ENCODE assay signal across 16 cellular contexts in genomic region chr5:10454591-10455272, GRCh38. TPM values are rescaled to one million over a fixed set of nuclear protein-coding genes. Genes with fewer than 3 reads are reported as not detected.
A peak's percentile ranks its signal among the peaks of the same experiment; 100 is the strongest.
DNase-seq lines count a peak whose midpoint lies in the region; ATAC-seq, FAIRE-seq and TF ChIP-seq lines count a peak whose summit lies in the region.
"Had no signal": no experiment of that assay in that cellular context is flagged by ENCODE, and none has a peak within 500 bp of the region (broad histone marks: within the 10 kb centered on the region; RNA-seq: fewer than 3 reads in every experiment).

No MANE protein-coding gene starts in this region.

- peaks cover 13% of the 10 kb centered on the region for H3F3A ChIP-seq in neural progenitor cell (ENCODE audit: low read depth)

- POLR2A ChIA-PET in Panc1 (lab: Charles Lee) = interaction anchor here (0.7 kb wide), 1 partner anchor 15 kb away, joined by 7 read pairs; no protein-coding TSS in a partner anchor
- POLR2A ChIA-PET in H1 (lab: Charles Lee; ENCODE audit: partially characterized antibody) = no interaction called here
- POLR2A ChIA-PET in activated CD4-positive, alpha-beta memory T cell treated with anti-CD3 and anti-CD28 coated beads, Interleukin-2, amount 10 ng/mL, durations not matched to agents 7 days and 5 days (lab: Charles Lee) = interaction anchor here (1.0 to 1.1 kb wide), 2 partner anchors 102 to 173 kb away, joined by 3 read pairs; partner anchors contain the start of gene MARCHF6

- no peaks in the 10 kb centered on the region for H3K27me3 Mint-ChIP-seq in neural progenitor cell (ENCODE audit: insufficient read depth, low read depth)
- H3K27me3 Mint-ChIP-seq in osteocyte (ENCODE audit: unreplicated experiment) = no peaks in the 10 kb centered on the region
- H3K27me3 Mint-ChIP-seq in activated CD4-positive, alpha-beta memory T cell treated with anti-CD3 and anti-CD28 coated beads, Interleukin-2, amount 10 ng/mL, durations not matched to agents 7 days and 5 days = no peaks in the 10 kb centered on the region
- H3K27me3 Mint-ChIP-seq: stimulated activated naive CD8-positive, alpha-beta T cell treated with anti-CD3 and anti-CD28 coated beads, Interleukin-15, Interleukin-2, amounts not matched to agents 100 ng/mL and 50 ng/mL, for 24 hours had no signal

- H3K4me2 ChIP-seq in H1 (ENCODE audit: insufficient read depth in 1 of 2, low read depth in 2 of 2, low read length in 2 of 2) = no peak overlapping the region
- peak overlapping the region; percentile 63 for H3K4me2 ChIP-seq in neural progenitor cell
- H3K4me2 ChIP-seq: KMS-11 had no signal

- H2BK120ac ChIP-seq in H1 (replicated peaks; ENCODE audit: low read depth, low read length) = no peak overlapping the region

- no peak for TF ChIP-seq RAD21 in H1 (IDR thresholded peaks at IDR 0.05 in 1 of 2, conservative IDR thresholded peaks at IDR 0.05 in 1 of 2; ENCODE audit: low read depth in 2 of 2, low read length in 2 of 2)

- no peak overlapping the region for H2BK15ac ChIP-seq in H1 (ENCODE audit: low read length)

- H3K4me3 ChIP-seq in Panc1 (ENCODE audit: low read depth in 2 of 2, low read length in 2 of 2) (no peak overlapping the region), H1 (ENCODE audit: extremely low read depth in 1 of 4, insufficient read depth in 2 of 4, low read depth in 3 of 4, low read length in 4 of 4) (no peak overlapping the region), neural progenitor cell (no peak overlapping the region)
- H3K4me3 ChIP-seq: mucosa of descending colon had no signal

- CTCF ChIA-PET in Panc1 (lab: Charles Lee) = interaction anchor here (0.6 to 4.9 kb wide), 4 partner anchors 12 to 173 kb away, joined by 3 to 53 read pairs (median 4); no protein-coding TSS in a partner anchor
- CTCF ChIA-PET in H1 (lab: Charles Lee; ENCODE audit: partially characterized antibody) = interaction anchor here (0.8 to 13.8 kb wide), 23 partner anchors 11 to 402 kb away, joined by 3 to 199 read pairs (median 7); partner anchors contain the start of gene ROPN1L
- CTCF ChIA-PET in activated CD4-positive, alpha-beta memory T cell treated with anti-CD3 and anti-CD28 coated beads, Interleukin-2, amount 10 ng/mL, durations not matched to agents 7 days and 5 days (lab: Charles Lee) = interaction anchor here (1.0 to 7.2 kb wide), 5 partner anchors 31 to 190 kb away, joined by 3 to 118 read pairs (median 5); no protein-coding TSS in a partner anchor

- H3K36me3 ChIP-seq in Panc1 (ENCODE audit: control insufficient read depth, insufficient read depth, low read length) (no peaks in the 10 kb centered on the region), H1 (ENCODE audit: control insufficient read depth in 2 of 4, insufficient read depth in 4 of 4, low read length in 3 of 4) (no peaks in the 10 kb centered on the region), neural progenitor cell (no peaks in the 10 kb centered on the region)

- no peak overlapping the region for H3K18ac ChIP-seq in H1 (ENCODE audit: extremely low read depth, low read length)

- H3K4ac ChIP-seq in H1 (replicated peaks; ENCODE audit: insufficient read length, low read depth, low read length) = no peak overlapping the region

- 0 out of 2 replicates have a peak, but pooled peaks cover 2% of the 10 kb centered on the region for H3K79me1 ChIP-seq in H1 (ENCODE audit: low read depth, low read length)

- no peak overlapping the region for H2AK5ac ChIP-seq in H1 (ENCODE audit: low read depth, low read length)

- peaks cover 32% of the 10 kb centered on the region for H3K4me1 Mint-ChIP-seq in neural progenitor cell
- H3K4me1 Mint-ChIP-seq in osteocyte (ENCODE audit: unreplicated experiment) = peaks cover 43% of the 10 kb centered on the region
- H3K4me1 Mint-ChIP-seq in activated CD4-positive, alpha-beta memory T cell treated with anti-CD3 and anti-CD28 coated beads, Interleukin-2, amount 10 ng/mL, durations not matched to agents 7 days and 5 days = peaks cover 14% of the 10 kb centered on the region

- no peak for TF ChIP-seq EP300 in H1 (IDR thresholded peaks at IDR 0.05; ENCODE audit: borderline replicate concordance in 1 of 2, low read depth in 2 of 2, low read length in 2 of 2)

- DNase-seq in Daoy (ENCODE audit: low read depth) (peak; percentile 62), Panc1 (ENCODE audit: low read depth, low spot score) (no peak), H1 (ENCODE audit: low read depth in 1 of 2, low spot score in 2 of 2) (no peak), neural progenitor cell (ENCODE audit: low spot score) (no peak), NCI-H524 (lab: John Stamatoyannopoulos, UW) (no peak), osteocyte (ENCODE audit: extremely low spot score, unreplicated experiment) (no peak), DMS53 (lab: John Stamatoyannopoulos, UW) (no peak)
- no peak for DNase-seq in activated CD4-positive, alpha-beta memory T cell treated with anti-CD3 and anti-CD28 coated beads, Interleukin-2, amount 10 ng/mL, durations not matched to agents 7 days and 5 days
- DNase-seq: anterior cingulate cortex; mucosa of descending colon; NCI-H2029 treated with DMSO at 0.1 percent for 48 hours; stimulated activated CD4-positive, alpha-beta T cell treated with anti-CD3 and anti-CD28 coated beads, Interleukin-4, amount 100 ng/mL, for 24 hours had no signal

- peaks cover 51% of the 10 kb centered on the region for H3K4me1 ChIP-seq in Panc1 (ENCODE audit: control insufficient read depth, insufficient read depth, low read length)
- peaks cover 1 to 16% (median 7%) of the 10 kb centered on the region in 4 experiments for H3K4me1 ChIP-seq in H1 (replicated peaks in 1 of 4; ENCODE audit: control insufficient read depth in 3 of 4, insufficient read depth in 4 of 4, low read length in 3 of 4)
- H3K4me1 ChIP-seq in neural progenitor cell = peaks cover 17% of the 10 kb centered on the region

- no peak overlapping the region for H3K23ac ChIP-seq in H1 (ENCODE audit: insufficient read length)

- H3K27ac ChIP-seq in Panc1 (ENCODE audit: low read length) (peak overlapping the region; percentile 57; the same call in 1 of the 2 replicates), H1 (ENCODE audit: low read depth, low read length) (no peak overlapping the region), neural progenitor cell (no peak overlapping the region)
- H3K27ac ChIP-seq: KMS-11 had no signal

- no peak overlapping the region for H3K56ac ChIP-seq in H1 (replicated peaks; ENCODE audit: insufficient read length, low read depth, low read length)

- intact Hi-C loops in Panc1 (cut with micrococcal nuclease; ENCODE audit: unreplicated experiment) = loop anchor here (5.0 to 10.0 kb wide), 3 partner anchors 110 to 730 kb away; partner anchors contain the start of gene ANKRD33B

- H2BK5ac ChIP-seq in H1 (ENCODE audit: low read depth, low read length) = no peak overlapping the region

- ATAC-seq in Panc1 = no peak
- ATAC-seq: mucosa of descending colon had no signal

- TF ChIP-seq CTCF in Panc1 (IDR thresholded peaks at IDR 0.05) (no peak), H1 (IDR thresholded peaks at IDR 0.05; ENCODE audit: control extremely low read depth in 1 of 3, insufficient read depth in 1 of 3, low read depth in 1 of 3, low read length in 3 of 3) (no peak), neural progenitor cell (IDR thresholded peaks at IDR 0.05) (no peak), osteocyte (IDR thresholded peaks at IDR 0.05) (no peak)

- no peak overlapping the region for H4K91ac ChIP-seq in H1 (replicated peaks; ENCODE audit: insufficient read length, low read length)

- BruUV-seq in Panc1 (replicated peaks; lab: Mats Ljungman, UMichigan) = no TSS peak

- H2AFZ ChIP-seq in H1 (ENCODE audit: low read length) (no peak overlapping the region), neural progenitor cell (replicated peaks) (no peak overlapping the region)

- no peaks in the 10 kb centered on the region for H4K20me1 ChIP-seq in H1 (replicated peaks in 1 of 2; ENCODE audit: control insufficient read depth in 1 of 2, insufficient read depth in 2 of 2, low read length in 2 of 2)
- H4K20me1 ChIP-seq in neural progenitor cell (ENCODE audit: low read depth) = no peaks in the 10 kb centered on the region

- in situ Hi-C loops in Panc1 (cut with HindIII; ENCODE audit: low pct_unique_long_range_greater_than_20kb, low sequenced_read_pairs) = no loop called here

- no peak overlapping the region for H3K14ac ChIP-seq in H1 (ENCODE audit: insufficient read length)

- H3K9me3 Mint-ChIP-seq in neural progenitor cell (no peaks in the 10 kb centered on the region), osteocyte (ENCODE audit: unreplicated experiment) (no peaks in the 10 kb centered on the region)
- H3K9me3 Mint-ChIP-seq in activated CD4-positive, alpha-beta memory T cell treated with anti-CD3 and anti-CD28 coated beads, Interleukin-2, amount 10 ng/mL, durations not matched to agents 7 days and 5 days = no peaks in the 10 kb centered on the region
- H3K9me3 Mint-ChIP-seq: CD14-positive monocyte; stimulated activated naive CD8-positive, alpha-beta T cell treated with anti-CD3 and anti-CD28 coated beads, Interleukin-15, Interleukin-2, amounts not matched to agents 100 ng/mL and 50 ng/mL, for 24 hours had no signal

- 89% methylated on average over 19 of the region's 19 CpGs; no CpG with 5 or more reads in 1 of the 2 experiments for WGBS in H1 (ENCODE audit: extremely low coverage in 1 of 2, insufficient coverage in 1 of 2, insufficient read length in 1 of 2, insufficient replicate concordance in 2 of 2, low coverage in 1 of 2, low lambda C conversion rate in 2 of 2, missing lambda C conversion rate in 1 of 2), 2 experiments

- H3K27ac Mint-ChIP-seq in neural progenitor cell (no peak overlapping the region), osteocyte (ENCODE audit: unreplicated experiment) (no peak overlapping the region)
- no peak overlapping the region for H3K27ac Mint-ChIP-seq in activated CD4-positive, alpha-beta memory T cell treated with anti-CD3 and anti-CD28 coated beads, Interleukin-2, amount 10 ng/mL, durations not matched to agents 7 days and 5 days
- H3K27ac Mint-ChIP-seq: stimulated activated naive CD8-positive, alpha-beta T cell treated with anti-CD3 and anti-CD28 coated beads, Interleukin-15, Interleukin-2, amounts not matched to agents 100 ng/mL and 50 ng/mL, for 24 hours had no signal

- no peak overlapping the region for H4K5ac ChIP-seq in H1 (ENCODE audit: insufficient read length, low read depth, low read length)

- no peaks in the 10 kb centered on the region for H3K23me2 ChIP-seq in H1 (ENCODE audit: low read depth, low read length)

- H3K36me3 Mint-ChIP-seq in neural progenitor cell (no peaks in the 10 kb centered on the region), osteocyte (ENCODE audit: unreplicated experiment) (no peaks in the 10 kb centered on the region)
- H3K36me3 Mint-ChIP-seq in activated CD4-positive, alpha-beta memory T cell treated with anti-CD3 and anti-CD28 coated beads, Interleukin-2, amount 10 ng/mL, durations not matched to agents 7 days and 5 days (ENCODE audit: low read depth) = peaks cover 2% of the 10 kb centered on the region

- H2BK20ac ChIP-seq in H1 (ENCODE audit: low read length) = no peak overlapping the region

- H4K8ac ChIP-seq in H1 (ENCODE audit: extremely low read depth, insufficient read depth, low read length) = peak overlapping the region; percentile 72; the same call in 1 of the 2 replicates

- no peak for FAIRE-seq in H1 (lab: Jason Lieb, UNC)
- FAIRE-seq: endometrium had no signal

- H3K9ac ChIP-seq in H1 (replicated peaks in 1 of 4; ENCODE audit: extremely low read depth in 1 of 4, low read depth in 3 of 4, low read length in 3 of 4) = no peak overlapping the region
- no peak overlapping the region for H3K9ac ChIP-seq in neural progenitor cell
- H3K9ac ChIP-seq: KMS-11 had no signal

- no peak overlapping the region for H3K4me3 Mint-ChIP-seq in neural progenitor cell
- no peak overlapping the region for H3K4me3 Mint-ChIP-seq in osteocyte (ENCODE audit: unreplicated experiment)
- H3K4me3 Mint-ChIP-seq in activated CD4-positive, alpha-beta memory T cell treated with anti-CD3 and anti-CD28 coated beads, Interleukin-2, amount 10 ng/mL, durations not matched to agents 7 days and 5 days = no peak overlapping the region
- H3K4me3 Mint-ChIP-seq: CD14-positive monocyte; stimulated activated naive CD8-positive, alpha-beta T cell treated with anti-CD3 and anti-CD28 coated beads, Interleukin-15, Interleukin-2, amounts not matched to agents 100 ng/mL and 50 ng/mL, for 24 hours had no signal

- H3K27me3 ChIP-seq in Panc1 (ENCODE audit: control insufficient read depth, insufficient read depth, low read length) (no peaks in the 10 kb centered on the region), H1 (replicated peaks in 1 of 4; ENCODE audit: control insufficient read depth in 3 of 4, extremely low read depth in 1 of 4, insufficient read depth in 3 of 4, low read length in 3 of 4) (no peaks in the 10 kb centered on the region), neural progenitor cell (no peaks in the 10 kb centered on the region)

- no peak for TF ChIP-seq POLR2A in H1 (IDR thresholded peaks at IDR 0.05; ENCODE audit: control extremely low read depth in 1 of 2, low read depth in 2 of 2, low read length in 2 of 2)

- H3K79me2 ChIP-seq in H1 (ENCODE audit: control insufficient read depth in 1 of 2, insufficient read depth in 2 of 2, low read length in 2 of 2) = no peaks in the 10 kb centered on the region
- H3K79me2 ChIP-seq in neural progenitor cell (ENCODE audit: low read depth) = no peaks in the 10 kb centered on the region

- H2BK12ac ChIP-seq in H1 (ENCODE audit: low read depth, low read length) = peak overlapping the region; percentile 32; the same call in 1 of the 2 replicates

- H3K9me3 ChIP-seq in Panc1 (ENCODE audit: control insufficient read depth, insufficient read depth, low read depth, low read length) = no peaks in the 10 kb centered on the region
- no peaks in the 10 kb centered on the region for H3K9me3 ChIP-seq in H1 (ENCODE audit: insufficient read depth in 2 of 2, low read depth in 1 of 2, low read length in 1 of 2)
- H3K9me3 ChIP-seq in neural progenitor cell (ENCODE audit: low read depth) = no peaks in the 10 kb centered on the region
- H3K9me3 ChIP-seq: mucosa of descending colon had no signal

RNA-seq across cellular contexts. Expression of gene ROPN1L, which starts 13.1 kb away (rescaled TPM):
- 0.40 TPM in 1 of 2 replicates, not detected in the other for total RNA-seq in Daoy (2014; rRNA removed; shearing (Covaris generic))
- 3.0 TPM for total RNA-seq in Panc1 (2021; ENCODE audit: unreplicated experiment)
- 3.3 TPM for polyA plus RNA-seq in Panc1 (2012; ENCODE audit: insufficient read length)
- 0.38 and 0.73 TPM in 2 replicates for total RNA-seq in H1 (2021; fragmentation: NEBNext Ultra II Directional; extraction: Animal tissue kit (Norgen Biotek cat#: 25700))
- polyA plus RNA-seq in H1 (2011; rRNA removed) = 0.24 and 0.28 TPM in 2 replicates
- 0.34 TPM for polyA plus RNA-seq in H1 (2011; cell fraction: cytosol; rRNA removed)
- polyA plus RNA-seq in H1 (2011; cell fraction: nucleus; rRNA removed) = 0.21 TPM
- 0.15 to 0.46 TPM in 2 of 4 replicates, not detected in the others for polyA plus RNA-seq in H1 (2012, experiment 1 of 2)
- not detected for polyA plus RNA-seq in H1 (2012, experiment 2 of 2)
- polyA plus RNA-seq in H1 (2013, experiment 1 of 2) = 0.22 TPM
- 0.24 TPM for polyA plus RNA-seq in H1 (2013, experiment 2 of 2)
- polyA minus RNA-seq in H1 (2011; rRNA and poly(A)+ RNA removed) = 0.51 TPM in 1 of 2 replicates, not detected in the other
- polyA minus RNA-seq in H1 (2011; cell fraction: cytosol; rRNA and poly(A)+ RNA removed) = not detected
- polyA minus RNA-seq in H1 (2011; cell fraction: nucleus; rRNA and poly(A)+ RNA removed) = not detected
- total RNA-seq in neural progenitor cell (ENCODE audit: low replicate concordance) = 0.22 TPM in 1 of 2 replicates, not detected in the other
- total RNA-seq in osteocyte = not detected in 2 replicates
- total RNA-seq in activated CD4-positive, alpha-beta memory T cell treated with anti-CD3 and anti-CD28 coated beads, Interleukin-2, amount 10 ng/mL, durations not matched to agents 7 days and 5 days = 1 to 10 TPM; 5.5 to 7.5 TPM
- total RNA-seq: mucosa of descending colon had no signal
